Comparison of ENCODE assay signal across 1 cellular context in genomic region chr19:2511570-2511969, GRCh38.
TF ChIP-seq lines count a peak whose summit lies in the region.

No MANE protein-coding gene starts in this region.

TF ChIP-seq in HepG2, 621 proteins besides CTCF, POLR2A, EP300 and RAD21 (continued from another document and continues in another):
- TF ChIP-seq ZBED4 (CRISPR knock-in tag; IDR thresholded peaks at IDR 0.05; ENCODE audit: borderline replicate concordance) (no peak), BRF2 (CRISPR knock-in tag; IDR thresholded peaks at IDR 0.05) (no peak), ZNF234 (CRISPR knock-in tag; conservative IDR thresholded peaks at IDR 0.05) (no peak), NCOA5 (CRISPR knock-in tag; IDR thresholded peaks at IDR 0.05) (no peak), SSRP1 (CRISPR knock-in tag; IDR thresholded peaks at IDR 0.05) (no peak), ZNF850 (CRISPR knock-in tag; conservative IDR thresholded peaks at IDR 0.05) (no peak), TGIF2 (CRISPR knock-in tag; IDR thresholded peaks at IDR 0.05) (no peak), ZFX (CRISPR knock-in tag; IDR thresholded peaks at IDR 0.05; ENCODE audit: low read depth) (peak; percentile 52; the same call in 1 of the 2 replicates), ZNF878 (CRISPR knock-in tag; IDR thresholded peaks at IDR 0.05) (no peak), ZNF672 (CRISPR knock-in tag; IDR thresholded peaks at IDR 0.05) (no peak), BATF2 (CRISPR knock-in tag; IDR thresholded peaks at IDR 0.05) (no peak), RORA (CRISPR knock-in tag; IDR thresholded peaks at IDR 0.05) (no peak), ZC3H4 (CRISPR knock-in tag; IDR thresholded peaks at IDR 0.05; ENCODE audit: borderline replicate concordance) (no peak), ZNF431 (CRISPR knock-in tag; IDR thresholded peaks at IDR 0.05; ENCODE audit: borderline replicate concordance, low read depth) (no peak), ZNF607 (CRISPR knock-in tag; IDR thresholded peaks at IDR 0.05; ENCODE audit: borderline replicate concordance) (no peak), ZNF354B (CRISPR knock-in tag; IDR thresholded peaks at IDR 0.05) (no peak), MAFF (IDR thresholded peaks at IDR 0.05; ENCODE audit: low read depth, low read length) (no peak), SRSF4 (IDR thresholded peaks at IDR 0.05; ENCODE audit: low read depth, low read length, poor library complexity, severe bottlenecking) (no peak), ZBTB4 (CRISPR knock-in tag; IDR thresholded peaks at IDR 0.05; ENCODE audit: borderline replicate concordance) (no peak)
- TF ChIP-seq, protein P1, sequence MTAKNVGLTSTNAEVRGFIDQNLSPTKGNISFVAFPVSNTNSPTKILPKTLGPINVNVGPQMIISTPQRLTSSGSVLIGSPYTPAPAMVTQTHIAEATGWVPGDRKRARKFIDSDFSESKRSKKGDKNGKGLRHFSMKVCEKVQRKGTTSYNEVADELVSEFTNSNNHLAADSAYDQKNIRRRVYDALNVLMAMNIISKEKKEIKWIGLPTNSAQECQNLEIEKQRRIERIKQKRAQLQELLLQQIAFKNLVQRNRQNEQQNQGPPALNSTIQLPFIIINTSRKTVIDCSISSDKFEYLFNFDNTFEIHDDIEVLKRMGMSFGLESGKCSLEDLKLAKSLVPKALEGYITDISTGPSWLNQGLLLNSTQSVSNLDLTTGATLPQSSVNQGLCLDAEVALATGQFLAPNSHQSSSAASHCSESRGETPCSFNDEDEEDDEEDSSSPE (CRISPR knock-in tag; IDR thresholded peaks at IDR 0.05) = no peak
- TF ChIP-seq, protein P2, sequence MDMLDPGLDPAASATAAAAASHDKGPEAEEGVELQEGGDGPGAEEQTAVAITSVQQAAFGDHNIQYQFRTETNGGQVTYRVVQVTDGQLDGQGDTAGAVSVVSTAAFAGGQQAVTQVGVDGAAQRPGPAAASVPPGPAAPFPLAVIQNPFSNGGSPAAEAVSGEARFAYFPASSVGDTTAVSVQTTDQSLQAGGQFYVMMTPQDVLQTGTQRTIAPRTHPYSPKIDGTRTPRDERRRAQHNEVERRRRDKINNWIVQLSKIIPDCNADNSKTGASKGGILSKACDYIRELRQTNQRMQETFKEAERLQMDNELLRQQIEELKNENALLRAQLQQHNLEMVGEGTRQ (IDR thresholded peaks at IDR 0.05; ENCODE audit: low read depth, low read length) = no peak
- TF ChIP-seq, protein P2 (CRISPR knock-in tag; IDR thresholded peaks at IDR 0.05; ENCODE audit: borderline replicate concordance) = no peak
- TF ChIP-seq, protein P3, sequence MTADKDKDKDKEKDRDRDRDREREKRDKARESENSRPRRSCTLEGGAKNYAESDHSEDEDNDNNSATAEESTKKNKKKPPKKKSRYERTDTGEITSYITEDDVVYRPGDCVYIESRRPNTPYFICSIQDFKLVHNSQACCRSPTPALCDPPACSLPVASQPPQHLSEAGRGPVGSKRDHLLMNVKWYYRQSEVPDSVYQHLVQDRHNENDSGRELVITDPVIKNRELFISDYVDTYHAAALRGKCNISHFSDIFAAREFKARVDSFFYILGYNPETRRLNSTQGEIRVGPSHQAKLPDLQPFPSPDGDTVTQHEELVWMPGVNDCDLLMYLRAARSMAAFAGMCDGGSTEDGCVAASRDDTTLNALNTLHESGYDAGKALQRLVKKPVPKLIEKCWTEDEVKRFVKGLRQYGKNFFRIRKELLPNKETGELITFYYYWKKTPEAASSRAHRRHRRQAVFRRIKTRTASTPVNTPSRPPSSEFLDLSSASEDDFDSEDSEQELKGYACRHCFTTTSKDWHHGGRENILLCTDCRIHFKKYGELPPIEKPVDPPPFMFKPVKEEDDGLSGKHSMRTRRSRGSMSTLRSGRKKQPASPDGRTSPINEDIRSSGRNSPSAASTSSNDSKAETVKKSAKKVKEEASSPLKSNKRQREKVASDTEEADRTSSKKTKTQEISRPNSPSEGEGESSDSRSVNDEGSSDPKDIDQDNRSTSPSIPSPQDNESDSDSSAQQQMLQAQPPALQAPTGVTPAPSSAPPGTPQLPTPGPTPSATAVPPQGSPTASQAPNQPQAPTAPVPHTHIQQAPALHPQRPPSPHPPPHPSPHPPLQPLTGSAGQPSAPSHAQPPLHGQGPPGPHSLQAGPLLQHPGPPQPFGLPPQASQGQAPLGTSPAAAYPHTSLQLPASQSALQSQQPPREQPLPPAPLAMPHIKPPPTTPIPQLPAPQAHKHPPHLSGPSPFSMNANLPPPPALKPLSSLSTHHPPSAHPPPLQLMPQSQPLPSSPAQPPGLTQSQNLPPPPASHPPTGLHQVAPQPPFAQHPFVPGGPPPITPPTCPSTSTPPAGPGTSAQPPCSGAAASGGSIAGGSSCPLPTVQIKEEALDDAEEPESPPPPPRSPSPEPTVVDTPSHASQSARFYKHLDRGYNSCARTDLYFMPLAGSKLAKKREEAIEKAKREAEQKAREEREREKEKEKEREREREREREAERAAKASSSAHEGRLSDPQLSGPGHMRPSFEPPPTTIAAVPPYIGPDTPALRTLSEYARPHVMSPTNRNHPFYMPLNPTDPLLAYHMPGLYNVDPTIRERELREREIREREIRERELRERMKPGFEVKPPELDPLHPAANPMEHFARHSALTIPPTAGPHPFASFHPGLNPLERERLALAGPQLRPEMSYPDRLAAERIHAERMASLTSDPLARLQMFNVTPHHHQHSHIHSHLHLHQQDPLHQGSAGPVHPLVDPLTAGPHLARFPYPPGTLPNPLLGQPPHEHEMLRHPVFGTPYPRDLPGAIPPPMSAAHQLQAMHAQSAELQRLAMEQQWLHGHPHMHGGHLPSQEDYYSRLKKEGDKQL (CRISPR knock-in tag; IDR thresholded peaks at IDR 0.05; ENCODE audit: low read depth) = no peak
- TF ChIP-seq, protein P4, sequence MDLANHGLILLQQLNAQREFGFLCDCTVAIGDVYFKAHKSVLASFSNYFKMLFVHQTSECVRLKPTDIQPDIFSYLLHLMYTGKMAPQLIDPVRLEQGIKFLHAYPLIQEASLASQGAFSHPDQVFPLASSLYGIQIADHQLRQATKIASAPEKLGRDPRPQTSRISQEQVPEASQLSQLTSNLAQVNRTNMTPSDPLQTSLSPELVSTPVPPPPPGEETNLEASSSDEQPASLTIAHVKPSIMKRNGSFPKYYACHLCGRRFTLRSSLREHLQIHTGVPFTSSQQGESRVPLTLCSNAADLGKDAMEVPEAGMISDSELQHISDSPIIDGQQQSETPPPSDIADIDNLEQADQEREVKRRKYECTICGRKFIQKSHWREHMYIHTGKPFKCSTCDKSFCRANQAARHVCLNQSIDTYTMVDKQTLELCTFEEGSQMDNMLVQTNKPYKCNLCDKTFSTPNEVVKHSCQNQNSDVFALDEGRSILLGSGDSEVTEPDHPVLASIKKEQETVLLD (CRISPR knock-in tag; IDR thresholded peaks at IDR 0.05; ENCODE audit: low read depth) = no peak
- TF ChIP-seq, protein P5, sequence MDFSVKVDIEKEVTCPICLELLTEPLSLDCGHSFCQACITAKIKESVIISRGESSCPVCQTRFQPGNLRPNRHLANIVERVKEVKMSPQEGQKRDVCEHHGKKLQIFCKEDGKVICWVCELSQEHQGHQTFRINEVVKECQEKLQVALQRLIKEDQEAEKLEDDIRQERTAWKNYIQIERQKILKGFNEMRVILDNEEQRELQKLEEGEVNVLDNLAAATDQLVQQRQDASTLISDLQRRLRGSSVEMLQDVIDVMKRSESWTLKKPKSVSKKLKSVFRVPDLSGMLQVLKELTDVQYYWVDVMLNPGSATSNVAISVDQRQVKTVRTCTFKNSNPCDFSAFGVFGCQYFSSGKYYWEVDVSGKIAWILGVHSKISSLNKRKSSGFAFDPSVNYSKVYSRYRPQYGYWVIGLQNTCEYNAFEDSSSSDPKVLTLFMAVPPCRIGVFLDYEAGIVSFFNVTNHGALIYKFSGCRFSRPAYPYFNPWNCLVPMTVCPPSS (IDR thresholded peaks at IDR 0.05) = no peak
- TF ChIP-seq, protein P6, sequence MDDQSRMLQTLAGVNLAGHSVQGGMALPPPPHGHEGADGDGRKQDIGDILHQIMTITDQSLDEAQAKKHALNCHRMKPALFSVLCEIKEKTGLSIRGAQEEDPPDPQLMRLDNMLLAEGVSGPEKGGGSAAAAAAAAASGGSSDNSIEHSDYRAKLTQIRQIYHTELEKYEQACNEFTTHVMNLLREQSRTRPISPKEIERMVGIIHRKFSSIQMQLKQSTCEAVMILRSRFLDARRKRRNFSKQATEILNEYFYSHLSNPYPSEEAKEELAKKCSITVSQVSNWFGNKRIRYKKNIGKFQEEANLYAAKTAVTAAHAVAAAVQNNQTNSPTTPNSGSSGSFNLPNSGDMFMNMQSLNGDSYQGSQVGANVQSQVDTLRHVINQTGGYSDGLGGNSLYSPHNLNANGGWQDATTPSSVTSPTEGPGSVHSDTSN (CRISPR knock-in tag; IDR thresholded peaks at IDR 0.05; ENCODE audit: borderline replicate concordance) = no peak
- TF ChIP-seq, protein P7, sequence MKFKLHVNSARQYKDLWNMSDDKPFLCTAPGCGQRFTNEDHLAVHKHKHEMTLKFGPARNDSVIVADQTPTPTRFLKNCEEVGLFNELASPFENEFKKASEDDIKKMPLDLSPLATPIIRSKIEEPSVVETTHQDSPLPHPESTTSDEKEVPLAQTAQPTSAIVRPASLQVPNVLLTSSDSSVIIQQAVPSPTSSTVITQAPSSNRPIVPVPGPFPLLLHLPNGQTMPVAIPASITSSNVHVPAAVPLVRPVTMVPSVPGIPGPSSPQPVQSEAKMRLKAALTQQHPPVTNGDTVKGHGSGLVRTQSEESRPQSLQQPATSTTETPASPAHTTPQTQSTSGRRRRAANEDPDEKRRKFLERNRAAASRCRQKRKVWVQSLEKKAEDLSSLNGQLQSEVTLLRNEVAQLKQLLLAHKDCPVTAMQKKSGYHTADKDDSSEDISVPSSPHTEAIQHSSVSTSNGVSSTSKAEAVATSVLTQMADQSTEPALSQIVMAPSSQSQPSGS (CRISPR knock-in tag; IDR thresholded peaks at IDR 0.05) = no peak
